In the genomic region with DNA sequence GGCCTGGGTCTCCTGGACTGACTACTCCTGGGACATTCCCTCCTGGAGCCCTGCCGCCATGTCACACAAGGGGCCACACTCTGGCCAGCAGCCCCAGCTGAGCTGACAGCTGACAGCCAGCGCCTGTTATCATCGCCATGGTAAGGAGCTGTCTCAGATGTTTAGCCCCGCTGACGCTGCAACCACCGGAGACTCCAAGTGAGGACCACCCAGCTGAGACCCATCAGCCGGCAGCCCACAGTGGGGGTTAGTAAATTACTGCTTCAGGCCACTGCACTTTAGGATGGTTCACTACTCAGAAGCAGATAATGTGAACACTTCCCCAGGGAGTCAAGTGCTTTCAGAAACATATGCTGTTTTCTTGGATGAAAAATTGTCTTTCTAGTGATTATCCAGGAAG, we compare ENCODE assay signal across 2 cellular contexts.
TF ChIP-seq lines count a peak whose summit lies in the region.

No MANE protein-coding gene starts in this region.

TF ChIP-seq in IMR-90, 13 proteins besides CTCF, POLR2A, EP300 and RAD21:
- TF ChIP-seq, protein P1, sequence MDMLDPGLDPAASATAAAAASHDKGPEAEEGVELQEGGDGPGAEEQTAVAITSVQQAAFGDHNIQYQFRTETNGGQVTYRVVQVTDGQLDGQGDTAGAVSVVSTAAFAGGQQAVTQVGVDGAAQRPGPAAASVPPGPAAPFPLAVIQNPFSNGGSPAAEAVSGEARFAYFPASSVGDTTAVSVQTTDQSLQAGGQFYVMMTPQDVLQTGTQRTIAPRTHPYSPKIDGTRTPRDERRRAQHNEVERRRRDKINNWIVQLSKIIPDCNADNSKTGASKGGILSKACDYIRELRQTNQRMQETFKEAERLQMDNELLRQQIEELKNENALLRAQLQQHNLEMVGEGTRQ (IDR thresholded peaks at IDR 0.05; ENCODE audit: low read depth, low read length), result no peak
- TF ChIP-seq, protein P2, sequence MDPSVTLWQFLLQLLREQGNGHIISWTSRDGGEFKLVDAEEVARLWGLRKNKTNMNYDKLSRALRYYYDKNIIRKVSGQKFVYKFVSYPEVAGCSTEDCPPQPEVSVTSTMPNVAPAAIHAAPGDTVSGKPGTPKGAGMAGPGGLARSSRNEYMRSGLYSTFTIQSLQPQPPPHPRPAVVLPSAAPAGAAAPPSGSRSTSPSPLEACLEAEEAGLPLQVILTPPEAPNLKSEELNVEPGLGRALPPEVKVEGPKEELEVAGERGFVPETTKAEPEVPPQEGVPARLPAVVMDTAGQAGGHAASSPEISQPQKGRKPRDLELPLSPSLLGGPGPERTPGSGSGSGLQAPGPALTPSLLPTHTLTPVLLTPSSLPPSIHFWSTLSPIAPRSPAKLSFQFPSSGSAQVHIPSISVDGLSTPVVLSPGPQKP (IDR thresholded peaks at IDR 0.05; ENCODE audit: borderline replicate concordance, low read depth, low read length), result no peak
- TF ChIP-seq RFX5 (IDR thresholded peaks at IDR 0.05; ENCODE audit: low read depth, low read length) (no peak), FOS (IDR thresholded peaks at IDR 0.05; ENCODE audit: low read depth, low read length) (no peak), CEBPB (IDR thresholded peaks at IDR 0.05; ENCODE audit: low read depth, low read length) (no peak), MAZ (IDR thresholded peaks at IDR 0.05; ENCODE audit: borderline replicate concordance, low read depth, low read length) (no peak), MAFK (IDR thresholded peaks at IDR 0.05; ENCODE audit: low read depth, low read length) (no peak), CHD1 (IDR thresholded peaks at IDR 0.05; ENCODE audit: low read depth, low read length) (no peak), SMC3 (IDR thresholded peaks at IDR 0.05; ENCODE audit: low read depth, low read length) (no peak), RCOR1 (IDR thresholded peaks at IDR 0.05; ENCODE audit: insufficient replicate concordance, low read length) (no peak), NFE2L2 (IDR thresholded peaks at IDR 0.05; ENCODE audit: low read depth, low read length) (no peak), BHLHE40 (IDR thresholded peaks at IDR 0.05; ENCODE audit: low read depth, low read length) (no peak), MXI1 (IDR thresholded peaks at IDR 0.05; ENCODE audit: borderline replicate concordance, low read depth, low read length) (no peak)
TF ChIP-seq in IMR-90: peak in this region for 0.

TF ChIP-seq in K562, 482 proteins besides CTCF, POLR2A, EP300 and RAD21:
- TF ChIP-seq MTA1 (IDR thresholded peaks at IDR 0.05; ENCODE audit: borderline replicate concordance) (no peak), TFAP4 (CRISPR knock-in tag; IDR thresholded peaks at IDR 0.05; ENCODE audit: borderline replicate concordance) (peak; percentile 62; the same call in 1 of the 2 replicates)
